In genomic region chr1:226938903-226939438, GRCh38 we compare ENCODE assay signal across 8 cellular contexts. TPM values are rescaled to one million over a fixed set of nuclear protein-coding genes. Genes with fewer than 3 reads are reported as not detected.
DNase-seq lines count a peak whose midpoint lies in the region; ATAC-seq and TF ChIP-seq lines count a peak whose summit lies in the region.

No MANE protein-coding gene starts in this region.

- POLR2A ChIA-PET in RWPE1 (lab: Yijun Ruan, JAX; ENCODE audit: low non-redundant PET) = interaction anchor here (0.6 to 0.7 kb wide), 5 partner anchors 34 to 1007 kb away, joined by 3 to 13 read pairs (median 8); no protein-coding TSS in a partner anchor

- H3K27ac Mint-ChIP-seq in stimulated activated naive CD8-positive, alpha-beta T cell treated with anti-CD3 and anti-CD28 coated beads, Interleukin-15, Interleukin-2, amounts not matched to agents 100 ng/mL and 50 ng/mL, for 24 hours = peak overlapping the region; percentile 93

- H3K4me3 Mint-ChIP-seq in stimulated activated naive CD8-positive, alpha-beta T cell treated with anti-CD3 and anti-CD28 coated beads, Interleukin-15, Interleukin-2, amounts not matched to agents 100 ng/mL and 50 ng/mL, for 24 hours = peak overlapping the region; percentile 89

- H3K4me3 ChIP-seq in epithelial cell of esophagus (ENCODE audit: low read length) = peak overlapping the region; percentile 67
- peak overlapping the region; percentile 88 for H3K4me3 ChIP-seq in neural cell (ENCODE audit: low read length)

- peak overlapping the region; percentile 99 for H2AFZ ChIP-seq in neural cell (ENCODE audit: low read depth, low read length)

- H4K20me1 ChIP-seq in neural cell (ENCODE audit: insufficient read depth) = no peaks in the 10 kb centered on the region

- H3K27me3 Mint-ChIP-seq in stimulated activated naive CD8-positive, alpha-beta T cell treated with anti-CD3 and anti-CD28 coated beads, Interleukin-15, Interleukin-2, amounts not matched to agents 100 ng/mL and 50 ng/mL, for 24 hours = no peaks in the 10 kb centered on the region

- no peak for DNase-seq in stimulated activated naive CD8-positive, alpha-beta T cell treated with anti-CD3 and anti-CD28 coated beads, Interleukin-15, Interleukin-2, amounts not matched to agents 100 U/mL and 50 U/mL, for 24 hours
- DNase-seq in RWPE1 (ENCODE audit: low spot score) = no peak
- DNase-seq in epithelial cell of esophagus (ENCODE audit: low read depth) = peak; percentile 56
- DNase-seq in COR-L47 (lab: John Stamatoyannopoulos, UW) = no peak
- DNase-seq in left lobe of liver (ENCODE audit: low spot score) = no peak

- no peaks in the 10 kb centered on the region for H3K27me3 ChIP-seq in neural cell (ENCODE audit: insufficient read depth, low read depth, low read length)

- H3K36me3 ChIP-seq in neural cell (ENCODE audit: insufficient read depth, low read length) = no peaks in the 10 kb centered on the region

- no peak for TF ChIP-seq CTCF in RWPE1 (conservative IDR thresholded peaks at IDR 0.05; ENCODE audit: low read depth)
- no peak for TF ChIP-seq CTCF in epithelial cell of esophagus (IDR thresholded peaks at IDR 0.05; ENCODE audit: insufficient read depth, low read depth, low read length, missing control alignments)
- no peak for TF ChIP-seq CTCF in neural cell (IDR thresholded peaks at IDR 0.05; ENCODE audit: poor library complexity, severe bottlenecking)

- H3K27ac ChIP-seq in RWPE1 (peak overlapping the region; percentile 98), neural cell (ENCODE audit: low read length) (peak overlapping the region; percentile 93)

- TF ChIP-seq RAD21 in neural cell (conservative IDR thresholded peaks at IDR 0.05) = no peak

- H3K9me2 ChIP-seq in neural cell (ENCODE audit: insufficient read depth, low read length) = no peaks in the 10 kb centered on the region

- no peaks in the 10 kb centered on the region for H3K9me3 ChIP-seq in neural cell (ENCODE audit: low read length)

- CTCF ChIA-PET in RWPE1 (lab: Yijun Ruan, JAX) = interaction anchor here (0.6 to 1.5 kb wide), 6 partner anchors 26 to 1524 kb away, joined by 3 to 9 read pairs (median 4); no protein-coding TSS in a partner anchor

- no peaks in the 10 kb centered on the region for H3K79me2 ChIP-seq in neural cell (replicated peaks; ENCODE audit: insufficient read depth, low read length)

- no peak for ATAC-seq in stimulated activated naive CD8-positive, alpha-beta T cell treated with anti-CD3 and anti-CD28 coated beads, Interleukin-15, Interleukin-2, amounts not matched to agents 100 U/mL and 50 U/mL, for 24 hours
- ATAC-seq in GM19455 (IDR thresholded peaks at IDR 0.05; ENCODE audit: unreplicated experiment) = no peak
- no peak for ATAC-seq in left lobe of liver

- peaks cover 17% of the 10 kb centered on the region for H3K36me3 Mint-ChIP-seq in stimulated activated naive CD8-positive, alpha-beta T cell treated with anti-CD3 and anti-CD28 coated beads, Interleukin-15, Interleukin-2, amounts not matched to agents 100 ng/mL and 50 ng/mL, for 24 hours (ENCODE audit: low read depth)

- no peak for TF ChIP-seq EP300 in neural cell (conservative IDR thresholded peaks at IDR 0.05; ENCODE audit: poor library complexity, severe bottlenecking)

- H3K9ac ChIP-seq in neural cell (ENCODE audit: low read length) = peak overlapping the region; percentile 86

- peaks cover 52% of the 10 kb centered on the region for H3K4me1 Mint-ChIP-seq in stimulated activated naive CD8-positive, alpha-beta T cell treated with anti-CD3 and anti-CD28 coated beads, Interleukin-15, Interleukin-2, amounts not matched to agents 100 ng/mL and 50 ng/mL, for 24 hours (ENCODE audit: low read depth)

- H3K9me3 Mint-ChIP-seq in stimulated activated naive CD8-positive, alpha-beta T cell treated with anti-CD3 and anti-CD28 coated beads, Interleukin-15, Interleukin-2, amounts not matched to agents 100 ng/mL and 50 ng/mL, for 24 hours = peaks cover 14% of the 10 kb centered on the region

- peak overlapping the region; percentile 79 for H3K4me2 ChIP-seq in neural cell (ENCODE audit: low read length)

- no peaks in the 10 kb centered on the region for H3F3A ChIP-seq in neural cell (ENCODE audit: insufficient read depth, low read length, poor library complexity, severe bottlenecking)

TF ChIP-seq in neural cell, 6 proteins besides CTCF, POLR2A, EP300 and RAD21:
- TF ChIP-seq REST (IDR thresholded peaks at IDR 0.05; ENCODE audit: borderline replicate concordance) (no peak), SMC3 (conservative IDR thresholded peaks at IDR 0.05; ENCODE audit: poor library complexity) (no peak), TAF1 (IDR thresholded peaks at IDR 0.05; ENCODE audit: low read depth) (no peak), POLR2AphosphoS5 (IDR thresholded peaks at IDR 0.05) (no peak), MXI1 (conservative IDR thresholded peaks at IDR 0.05; ENCODE audit: poor library complexity, severe bottlenecking) (no peak), EZH2 (IDR thresholded peaks at IDR 0.05; ENCODE audit: borderline replicate concordance, insufficient read depth, low read length, poor library complexity, severe bottlenecking) (no peak)

RNA-seq across cellular contexts. Expression of gene COQ8A, which starts 1.1 kb away (rescaled TPM):
- 11.6 and 13.2 TPM in 2 replicates for polyA plus RNA-seq in neural cell
- 10.8 and 13.6 TPM in 2 replicates for polyA minus RNA-seq in neural cell
- 87.3 TPM for total RNA-seq in left lobe of liver
